23 cellular contexts compared by ENCODE assay signal in genomic region chr4:159026329-159026728, GRCh38.
DNase-seq lines count a peak whose midpoint lies in the region; ATAC-seq, FAIRE-seq and TF ChIP-seq lines count a peak whose summit lies in the region.
"Had no signal": no experiment of that assay in that cellular context is flagged by ENCODE, and none has a peak within 500 bp of the region (broad histone marks: within the 10 kb centered on the region; RNA-seq: fewer than 3 reads in every experiment).

No MANE protein-coding gene starts in this region.

- no peak overlapping the region for H4K91ac ChIP-seq in H1 (replicated peaks; ENCODE audit: insufficient read length, low read length)

- H3K27ac Mint-ChIP-seq in GM23338 (peak overlapping the region; percentile 9; the same call in 1 of the 2 replicates), WTC11 (peak overlapping the region; percentile 17; the same call in 1 of the 2 replicates), neural progenitor cell (no peak overlapping the region)
- H3K27ac Mint-ChIP-seq in activated CD4-positive, alpha-beta T cell treated with anti-CD3 and anti-CD28 coated beads, Interleukin-2, amount 10 ng/mL, durations not matched to agents 7 days and 5 days: no peak overlapping the region
- H3K27ac Mint-ChIP-seq in activated T-cell treated with anti-CD3 and anti-CD28 coated beads, Interleukin-2, amount 50 U/mL, for 72 hours: no peak overlapping the region
- H3K27ac Mint-ChIP-seq: CD14-positive monocyte; CD4-positive, alpha-beta T cell; CD8-positive, alpha-beta memory T cell; HFFc6 had no signal

- no peaks in the 10 kb centered on the region for H3K9me2 ChIP-seq in GM23338 (ENCODE audit: insufficient read depth)

- H3K4me3 ChIP-seq in GM23338 (no peak overlapping the region), H1 (ENCODE audit: extremely low read depth in 1 of 4, insufficient read depth in 2 of 4, low read depth in 3 of 4, low read length in 4 of 4) (no peak overlapping the region), neural progenitor cell (no peak overlapping the region)
- H3K4me3 ChIP-seq: A549; BLaER1 treated with 17β-estradiol and CSF1 and Interleukin-3, amounts not matched to agents 10 nM and 100 nM; HAP-1 had no signal

- H3K36me3 ChIP-seq in GM23338 (ENCODE audit: insufficient read depth) (no peaks in the 10 kb centered on the region), H1 (ENCODE audit: control insufficient read depth in 2 of 4, insufficient read depth in 4 of 4, low read length in 3 of 4) (no peaks in the 10 kb centered on the region; a peak in 1 of 8 replicates), neural progenitor cell (no peaks in the 10 kb centered on the region)
- H3K36me3 ChIP-seq: BE2C; BLaER1 treated with 17β-estradiol and CSF1 and Interleukin-3, amounts not matched to agents 10 nM and 100 nM; HAP-1 had no signal

- TF ChIP-seq CTCF in GM23338 (conservative IDR thresholded peaks at IDR 0.05; ENCODE audit: low read depth in 2 of 2) (no peak), WTC11 (IDR thresholded peaks at IDR 0.05) (no peak), H1 (IDR thresholded peaks at IDR 0.05; ENCODE audit: control extremely low read depth in 1 of 3, insufficient read depth in 1 of 3, low read depth in 1 of 3, low read length in 3 of 3) (no peak), neural progenitor cell (IDR thresholded peaks at IDR 0.05) (no peak)

- H3K27me3 ChIP-seq in GM23338 (ENCODE audit: insufficient read depth) (no peaks in the 10 kb centered on the region), H1 (replicated peaks in 1 of 4; ENCODE audit: control insufficient read depth in 3 of 4, extremely low read depth in 1 of 4, insufficient read depth in 3 of 4, low read length in 3 of 4) (no peaks in the 10 kb centered on the region), neural progenitor cell (no peaks in the 10 kb centered on the region)
- H3K27me3 ChIP-seq: BE2C; BLaER1 treated with 17β-estradiol and CSF1 and Interleukin-3, amounts not matched to agents 10 nM and 100 nM had no signal

- H2AFZ ChIP-seq in GM23338: no peak overlapping the region
- H2AFZ ChIP-seq in H1 (ENCODE audit: low read length): peak overlapping the region; percentile 17; the same call in 1 of the 2 replicates
- H2AFZ ChIP-seq in neural progenitor cell (replicated peaks): peak overlapping the region; percentile 9

- H3K27ac ChIP-seq in GM23338 (ENCODE audit: low read depth): no peak overlapping the region
- H3K27ac ChIP-seq in H1 (ENCODE audit: low read depth, low read length): no peak overlapping the region
- no peak overlapping the region for H3K27ac ChIP-seq in neural progenitor cell
- H3K27ac ChIP-seq: A549; BLaER1 treated with 17β-estradiol and CSF1 and Interleukin-3, amounts not matched to agents 10 nM and 100 nM had no signal

- H3K9ac ChIP-seq in H1 (replicated peaks in 1 of 4; ENCODE audit: extremely low read depth in 1 of 4, low read depth in 3 of 4, low read length in 3 of 4): no peak overlapping the region
- H3K9ac ChIP-seq in neural progenitor cell: no peak overlapping the region
- H3K9ac ChIP-seq: BLaER1 treated with 17β-estradiol and CSF1 and Interleukin-3, amounts not matched to agents 10 nM and 100 nM had no signal

- no peak overlapping the region for H3K23ac ChIP-seq in H1 (ENCODE audit: insufficient read length)

- H2BK120ac ChIP-seq in H1 (replicated peaks; ENCODE audit: low read depth, low read length): no peak overlapping the region

- 0 out of 2 replicates have a peak overlapping the region, but pooled peaks have one; percentile 96 for H2BK12ac ChIP-seq in H1 (ENCODE audit: low read depth, low read length)

- FAIRE-seq in H1 (lab: Jason Lieb, UNC): no peak
- FAIRE-seq: A549, D721Med had no signal

- no peaks in the 10 kb centered on the region for H4K20me1 ChIP-seq in GM23338 (replicated peaks; ENCODE audit: insufficient read depth)
- no peaks in the 10 kb centered on the region for H4K20me1 ChIP-seq in H1 (replicated peaks in 1 of 2; ENCODE audit: control insufficient read depth in 1 of 2, insufficient read depth in 2 of 2, low read length in 2 of 2)
- H4K20me1 ChIP-seq in neural progenitor cell (ENCODE audit: low read depth): no peaks in the 10 kb centered on the region
- H4K20me1 ChIP-seq: BLaER1 treated with 17β-estradiol and CSF1 and Interleukin-3, amounts not matched to agents 10 nM and 100 nM had no signal

- no peaks in the 10 kb centered on the region for H3K9me3 ChIP-seq in H1 (ENCODE audit: insufficient read depth in 2 of 2, low read depth in 1 of 2, low read length in 1 of 2)
- H3K9me3 ChIP-seq in neural progenitor cell (ENCODE audit: low read depth): no peaks in the 10 kb centered on the region
- H3K9me3 ChIP-seq: A549; BE2C; BLaER1 treated with 17β-estradiol and CSF1 and Interleukin-3, amounts not matched to agents 10 nM and 100 nM; HAP-1 had no signal

- peaks cover 48% of the 10 kb centered on the region for H3K4me1 Mint-ChIP-seq in GM23338
- peaks cover 50% of the 10 kb centered on the region for H3K4me1 Mint-ChIP-seq in WTC11
- peaks cover 20% of the 10 kb centered on the region for H3K4me1 Mint-ChIP-seq in neural progenitor cell
- no peaks in the 10 kb centered on the region for H3K4me1 Mint-ChIP-seq in activated CD4-positive, alpha-beta T cell treated with anti-CD3 and anti-CD28 coated beads, Interleukin-2, amount 10 ng/mL, durations not matched to agents 7 days and 5 days
- H3K4me1 Mint-ChIP-seq in activated T-cell treated with anti-CD3 and anti-CD28 coated beads, Interleukin-2, amount 50 U/mL, for 72 hours (ENCODE audit: low read depth): no peaks in the 10 kb centered on the region
- H3K4me1 Mint-ChIP-seq: CD8-positive, alpha-beta memory T cell had no signal

- no peak overlapping the region for H2BK5ac ChIP-seq in H1 (ENCODE audit: low read depth, low read length)

- H2AK5ac ChIP-seq in H1 (ENCODE audit: low read depth, low read length): no peak overlapping the region

- no peak overlapping the region for H3K56ac ChIP-seq in H1 (replicated peaks; ENCODE audit: insufficient read length, low read depth, low read length)

- H3K4me3 Mint-ChIP-seq in GM23338: no peak overlapping the region
- no peak overlapping the region for H3K4me3 Mint-ChIP-seq in WTC11
- no peak overlapping the region for H3K4me3 Mint-ChIP-seq in neural progenitor cell
- no peak overlapping the region for H3K4me3 Mint-ChIP-seq in activated CD4-positive, alpha-beta T cell treated with anti-CD3 and anti-CD28 coated beads, Interleukin-2, amount 10 ng/mL, durations not matched to agents 7 days and 5 days
- H3K4me3 Mint-ChIP-seq in activated T-cell treated with anti-CD3 and anti-CD28 coated beads, Interleukin-2, amount 50 U/mL, for 72 hours: no peak overlapping the region
- H3K4me3 Mint-ChIP-seq: CD14-positive monocyte; CD4-positive, alpha-beta T cell; CD8-positive, alpha-beta memory T cell; HFFc6 had no signal

- H3K23me2 ChIP-seq in H1 (ENCODE audit: low read depth, low read length): no peaks in the 10 kb centered on the region

- H3K4ac ChIP-seq in H1 (replicated peaks; ENCODE audit: insufficient read length, low read depth, low read length): no peak overlapping the region

- no peak for TF ChIP-seq POLR2A in H1 (IDR thresholded peaks at IDR 0.05; ENCODE audit: control extremely low read depth in 1 of 2, low read depth in 2 of 2, low read length in 2 of 2)

- H3K79me1 ChIP-seq in H1 (ENCODE audit: low read depth, low read length): no peaks in the 10 kb centered on the region

- H3K79me2 ChIP-seq in GM23338 (replicated peaks; ENCODE audit: insufficient read depth): no peaks in the 10 kb centered on the region
- H3K79me2 ChIP-seq in H1 (ENCODE audit: control insufficient read depth in 1 of 2, insufficient read depth in 2 of 2, low read length in 2 of 2): no peaks in the 10 kb centered on the region
- H3K79me2 ChIP-seq in neural progenitor cell (ENCODE audit: low read depth): no peaks in the 10 kb centered on the region

- H3F3A ChIP-seq in GM23338 (replicated peaks; ENCODE audit: low read depth) (no peaks in the 10 kb centered on the region; the same call in 1 of the 2 replicates), neural progenitor cell (ENCODE audit: low read depth) (peaks cover 8% of the 10 kb centered on the region)

- H2BK15ac ChIP-seq in H1 (ENCODE audit: low read length): no peak overlapping the region

- no peak overlapping the region for H2BK20ac ChIP-seq in H1 (ENCODE audit: low read length)

- POLR2A ChIA-PET in WTC11 (lab: Charles Lee): no interaction called here
- POLR2A ChIA-PET in H1 (lab: Charles Lee; ENCODE audit: partially characterized antibody): no interaction called here
- POLR2A ChIA-PET in activated CD4-positive, alpha-beta T cell treated with anti-CD3 and anti-CD28 coated beads, Interleukin-2, amount 10 ng/mL, durations not matched to agents 7 days and 5 days (lab: Charles Lee): no interaction called here

- no peak for TF ChIP-seq RAD21 in H1 (IDR thresholded peaks at IDR 0.05 in 1 of 2, conservative IDR thresholded peaks at IDR 0.05 in 1 of 2; ENCODE audit: low read depth in 2 of 2, low read length in 2 of 2)

- H3K9me3 Mint-ChIP-seq in GM23338: no peaks in the 10 kb centered on the region
- H3K9me3 Mint-ChIP-seq in WTC11: peaks cover 3% of the 10 kb centered on the region
- H3K9me3 Mint-ChIP-seq in neural progenitor cell: no peaks in the 10 kb centered on the region
- H3K9me3 Mint-ChIP-seq in activated CD4-positive, alpha-beta T cell treated with anti-CD3 and anti-CD28 coated beads, Interleukin-2, amount 10 ng/mL, durations not matched to agents 7 days and 5 days: no peaks in the 10 kb centered on the region
- H3K9me3 Mint-ChIP-seq in activated T-cell treated with anti-CD3 and anti-CD28 coated beads, Interleukin-2, amount 50 U/mL, for 72 hours: no peaks in the 10 kb centered on the region
- H3K9me3 Mint-ChIP-seq: CD14-positive monocyte; CD4-positive, alpha-beta T cell; CD8-positive, alpha-beta memory T cell; HFFc6 had no signal

- H3K36me3 Mint-ChIP-seq in GM23338 (ENCODE audit: low read depth) (no peaks in the 10 kb centered on the region), WTC11 (no peaks in the 10 kb centered on the region), neural progenitor cell (no peaks in the 10 kb centered on the region)
- no peaks in the 10 kb centered on the region for H3K36me3 Mint-ChIP-seq in activated CD4-positive, alpha-beta T cell treated with anti-CD3 and anti-CD28 coated beads, Interleukin-2, amount 10 ng/mL, durations not matched to agents 7 days and 5 days (ENCODE audit: low read depth)
- no peaks in the 10 kb centered on the region for H3K36me3 Mint-ChIP-seq in activated T-cell treated with anti-CD3 and anti-CD28 coated beads, Interleukin-2, amount 50 U/mL, for 72 hours (ENCODE audit: insufficient read depth in 2 of 2)
- H3K36me3 Mint-ChIP-seq: CD14-positive monocyte; CD8-positive, alpha-beta memory T cell had no signal

- no peak overlapping the region for H3K18ac ChIP-seq in H1 (ENCODE audit: extremely low read depth, low read length)

- no peak overlapping the region for H3K14ac ChIP-seq in H1 (ENCODE audit: insufficient read length)

- DNase-seq in GM23338 (ENCODE audit: low spot score): no peak
- no peak for DNase-seq in WTC11 (ENCODE audit: low spot score)
- DNase-seq in H1 (ENCODE audit: low read depth in 1 of 2, low spot score in 2 of 2): no peak
- DNase-seq in neural progenitor cell (ENCODE audit: low spot score): no peak
- DNase-seq in activated CD4-positive, alpha-beta T cell treated with anti-CD3 and anti-CD28 coated beads, Interleukin-2, amount 10 ng/mL, durations not matched to agents 7 days and 5 days: no peak
- DNase-seq in activated T-cell treated with anti-CD3 and anti-CD28 coated beads, Interleukin-2, amount 50 U/mL, for 72 hours: no peak
- no peak for DNase-seq in activated naive CD4-positive, alpha-beta T cell treated with Interleukin-2 at 50 U/mL for 16 hours
- DNase-seq: 8988T; ACHN; AML-193; BE2C; CD4-positive, alpha-beta T cell; CD8-positive, alpha-beta memory T cell; DMS 273 treated with DMSO at 0.1 percent for 48 hours; DMS79; GF-D8; HFFc6 had no signal

- TF ChIP-seq EP300 in H1 (IDR thresholded peaks at IDR 0.05; ENCODE audit: borderline replicate concordance in 1 of 2, low read depth in 2 of 2, low read length in 2 of 2): no peak

- H3K4me1 ChIP-seq in GM23338 (ENCODE audit: insufficient read depth) (peaks cover 37% of the 10 kb centered on the region), H1 (replicated peaks in 1 of 4; ENCODE audit: control insufficient read depth in 3 of 4, insufficient read depth in 4 of 4, low read length in 3 of 4) (peaks cover 5 to 23% (median 13%) of the 10 kb centered on the region in 4 experiments; a peak in 6 of 7 replicates), neural progenitor cell (peaks cover 21% of the 10 kb centered on the region)
- H3K4me1 ChIP-seq: A549, BE2C had no signal

- H4K8ac ChIP-seq in H1 (ENCODE audit: extremely low read depth, insufficient read depth, low read length): no peak overlapping the region

- H3K27me3 Mint-ChIP-seq in GM23338 (ENCODE audit: insufficient read depth, low read depth, poor library complexity) (peaks cover 4% of the 10 kb centered on the region), WTC11 (ENCODE audit: low read depth) (no peaks in the 10 kb centered on the region), neural progenitor cell (ENCODE audit: insufficient read depth, low read depth) (peaks cover 2% of the 10 kb centered on the region)
- H3K27me3 Mint-ChIP-seq in activated CD4-positive, alpha-beta T cell treated with anti-CD3 and anti-CD28 coated beads, Interleukin-2, amount 10 ng/mL, durations not matched to agents 7 days and 5 days: peaks cover 5% of the 10 kb centered on the region
- H3K27me3 Mint-ChIP-seq in activated T-cell treated with anti-CD3 and anti-CD28 coated beads, Interleukin-2, amount 50 U/mL, for 72 hours (ENCODE audit: low read depth): peaks cover 10% of the 10 kb centered on the region

- no peak overlapping the region for H4K5ac ChIP-seq in H1 (ENCODE audit: insufficient read length, low read depth, low read length)

- CTCF ChIA-PET in WTC11 (lab: Charles Lee): interaction anchor here (1.2 to 1.3 kb wide), 2 partner anchors 9 to 150 kb away, joined by 3 to 6 read pairs; no protein-coding TSS in a partner anchor
- CTCF ChIA-PET in H1 (lab: Charles Lee; ENCODE audit: partially characterized antibody): interaction anchor here (0.6 to 1.6 kb wide), 6 partner anchors 10 to 429 kb away, joined by 3 to 4 read pairs (median 3); no protein-coding TSS in a partner anchor
- CTCF ChIA-PET in activated CD4-positive, alpha-beta T cell treated with anti-CD3 and anti-CD28 coated beads, Interleukin-2, amount 10 ng/mL, durations not matched to agents 7 days and 5 days (lab: Charles Lee): interaction anchor here (0.7 kb wide), 1 partner anchor 775 kb away, joined by 3 read pairs; no protein-coding TSS in a partner anchor

- H3K4me2 ChIP-seq in GM23338 (no peak overlapping the region), H1 (ENCODE audit: insufficient read depth in 1 of 2, low read depth in 2 of 2, low read length in 2 of 2) (no peak overlapping the region), neural progenitor cell (no peak overlapping the region)
- H3K4me2 ChIP-seq: A549 had no signal

- ATAC-seq in GM23338 (no peak), WTC11 (no peak), HG03469 (IDR thresholded peaks at IDR 0.05; ENCODE audit: unreplicated experiment) (no peak)
- ATAC-seq in activated T-cell treated with anti-CD3 and anti-CD28 coated beads, Interleukin-2, amount 50 U/mL, for 72 hours (replicated peaks in 1 of 2): no peak
- ATAC-seq: A549 had no signal

Comparison
In these comparisons a context has a peak if more than half of its experiments do, and no peak if none do; other contexts are left out.
1. H3K27ac Mint-ChIP-seq: peak in GM23338 (single experiment) and WTC11 (single experiment); none in neural progenitor cell (single experiment), activated CD4-positive, alpha-beta T cell treated with anti-CD3 and anti-CD28 coated beads, Interleukin-2, amount 10 ng/mL, durations not matched to agents 7 days and 5 days (single experiment) and activated T-cell treated with anti-CD3 and anti-CD28 coated beads, Interleukin-2, amount 50 U/mL, for 72 hours (single experiment).